ENCODE assay signal across 11 cellular contexts in genomic region chr16:81582655-81583441, GRCh38.
DNase-seq lines count a peak whose midpoint lies in the region; ATAC-seq, FAIRE-seq and TF ChIP-seq lines count a peak whose summit lies in the region.
"Had no signal": no experiment of that assay in that cellular context is flagged by ENCODE, and none has a peak within 500 bp of the region (broad histone marks: within the 10 kb centered on the region; RNA-seq: fewer than 3 reads in every experiment).

No MANE protein-coding gene starts in this region.

- H3K9me3 Mint-ChIP-seq in CD4-positive, alpha-beta T cell = no peaks in the 10 kb centered on the region
- H3K9me3 Mint-ChIP-seq: activated CD4-positive, alpha-beta T cell treated with anti-CD3 and anti-CD28 coated beads, Interleukin-2, amount 10 ng/mL, durations not matched to agents 24 days and 14 days; nephron had no signal

- BruUV-seq in HCT116 (replicated peaks; lab: Mats Ljungman, UMichigan) = no TSS peak
- BruUV-seq in GM12878 (replicated peaks; lab: Mats Ljungman, UMichigan) = no TSS peak

- H3K4me1 ChIP-seq in HCT116 (ENCODE audit: control insufficient read depth in 1 of 2, insufficient read depth in 2 of 2, low read length in 2 of 2) = peaks cover 68 to 88% of the 10 kb centered on the region in 2 experiments
- H3K4me1 ChIP-seq in GM12878 (ENCODE audit: control insufficient read depth, insufficient read depth, low read length) = no peaks in the 10 kb centered on the region
- peaks cover 0 to 13% (median 3%) of the 10 kb centered on the region in 4 donors for H3K4me1 ChIP-seq in sigmoid colon

- TF ChIP-seq EP300 in GM12878 (IDR thresholded peaks at IDR 0.05; ENCODE audit: borderline replicate concordance in 1 of 2, control insufficient read depth in 1 of 2, low read depth in 2 of 2, low read length in 2 of 2) (no peak), sigmoid colon (IDR thresholded peaks at IDR 0.05) (no peak)

- POLR2A ChIA-PET in HCT116 (lab: Charles Lee) (interaction anchor here (0.8 kb wide), 1 partner anchor 19 kb away, joined by 3 read pairs; no protein-coding TSS in a partner anchor), GM12878 (lab: Charles Lee) (no interaction called here)
- POLR2A ChIA-PET in CD4-positive, alpha-beta T cell (lab: Charles Lee) = no interaction called here

- ATAC-seq in HCT116 (no peak), GM12878 (no peak), GM18520 (IDR thresholded peaks at IDR 0.05; ENCODE audit: unreplicated experiment) (no peak), GM18517 (IDR thresholded peaks at IDR 0.05; ENCODE audit: unreplicated experiment) (no peak)
- no peak for ATAC-seq in CD4-positive, alpha-beta T cell (ENCODE audit: poor library complexity)

- H3K36me3 Mint-ChIP-seq in CD4-positive, alpha-beta T cell (ENCODE audit: low read depth) = peaks cover 30% of the 10 kb centered on the region

- H3K4me2 ChIP-seq in HCT116 (ENCODE audit: low read length) = peak overlapping the region; percentile 73
- H3K4me2 ChIP-seq in GM12878 (ENCODE audit: control insufficient read depth, insufficient read depth) = no peak overlapping the region

- FAIRE-seq in GM12878 (lab: Jason Lieb, UNC) = no peak

- intact Hi-C loops in HCT116 (cut with micrococcal nuclease) = no loop called here
- intact Hi-C loops in GM12878 (cut with micrococcal nuclease; ENCODE audit: unreplicated experiment) = no loop called here
- intact Hi-C loops in sigmoid colon (cut with DNase I) = no loop called here
- intact Hi-C loops in CD4-positive, alpha-beta T cell (cut with DNase I, micrococcal nuclease) = no loop called here

- H3K36me3 ChIP-seq in HCT116 (ENCODE audit: control insufficient read depth in 1 of 2, insufficient read depth in 2 of 2, low read length in 2 of 2) (no peaks in the 10 kb centered on the region), GM12878 (ENCODE audit: control insufficient read depth in 2 of 2, insufficient read depth in 2 of 2, low read length in 1 of 2) (peaks cover 0 to 2% of the 10 kb centered on the region in 2 experiments; a peak in 2 of 4 replicates), sigmoid colon (no peaks in the 10 kb centered on the region)

- no peak for TF ChIP-seq RAD21 in HCT116 (IDR thresholded peaks at IDR 0.05; ENCODE audit: low read depth)
- TF ChIP-seq RAD21 in GM12878 (IDR thresholded peaks at IDR 0.05; ENCODE audit: insufficient read depth, low read depth, low read length) = 0 out of 2 replicates have a peak, but pooled peaks have one; percentile 5

- no peak overlapping the region for H2AFZ ChIP-seq in HCT116 (ENCODE audit: low read depth, low read length, poor library complexity, severe bottlenecking)
- no peak overlapping the region for H2AFZ ChIP-seq in GM12878 (ENCODE audit: control insufficient read depth, low read depth, low read length)

- no peak overlapping the region for H3K27ac Mint-ChIP-seq in CD4-positive, alpha-beta T cell
- H3K27ac Mint-ChIP-seq: activated CD4-positive, alpha-beta T cell treated with anti-CD3 and anti-CD28 coated beads, Interleukin-2, amount 10 ng/mL, durations not matched to agents 24 days and 14 days had no signal

- H3K27ac ChIP-seq in HCT116 (ENCODE audit: low read depth, low read length) (peak overlapping the region; percentile 69), GM12878 (ENCODE audit: control insufficient read depth, insufficient read depth) (no peak overlapping the region), sigmoid colon (peak overlapping the region; percentile 27 to 58 (median 38))
- H3K27ac ChIP-seq in CD4-positive, alpha-beta T cell (ENCODE audit: low read depth, low read length) = no peak overlapping the region
- H3K27ac ChIP-seq: HL-60 had no signal

- TF ChIP-seq POLR2A in HCT116 (IDR thresholded peaks at IDR 0.05; ENCODE audit: borderline replicate concordance, extremely low read depth, insufficient read depth, insufficient read length) = no peak
- TF ChIP-seq POLR2A in GM12878 (IDR thresholded peaks at IDR 0.05; ENCODE audit: low read depth, low read length) = no peak
- TF ChIP-seq POLR2A in sigmoid colon (IDR thresholded peaks at IDR 0.05) = no peak

- no peak overlapping the region for H3K4me3 Mint-ChIP-seq in CD4-positive, alpha-beta T cell
- H3K4me3 Mint-ChIP-seq: activated CD4-positive, alpha-beta T cell treated with anti-CD3 and anti-CD28 coated beads, Interleukin-2, amount 10 ng/mL, durations not matched to agents 24 days and 14 days; nephron had no signal

- H3K9ac ChIP-seq in HCT116 (ENCODE audit: low read length) (peak overlapping the region; percentile 56), GM12878 (ENCODE audit: control insufficient read depth, insufficient read depth, low read length) (no peak overlapping the region)

- in situ Hi-C loops in GM12878 (cut with MboI) = no loop called here

- H3K79me2 ChIP-seq in HCT116 (ENCODE audit: insufficient read depth, low read length) (peaks cover 73% of the 10 kb centered on the region), GM12878 (ENCODE audit: control insufficient read depth, insufficient read depth, low read length) (no peaks in the 10 kb centered on the region; the same call in 1 of the 2 replicates)

- SMC1A ChIA-PET in GM12878 (lab: Charles Lee; ENCODE audit: uncharacterized antibody, unreplicated experiment) = no interaction called here

- H3K4me1 Mint-ChIP-seq in CD4-positive, alpha-beta T cell (ENCODE audit: low read depth) = peaks cover 12% of the 10 kb centered on the region
- H3K4me1 Mint-ChIP-seq: activated CD4-positive, alpha-beta T cell treated with anti-CD3 and anti-CD28 coated beads, Interleukin-2, amount 10 ng/mL, durations not matched to agents 24 days and 14 days had no signal

- peak in 2 of 3 experiments; percentile 36 to 42; a peak in 3 of 6 replicates for TF ChIP-seq CTCF in HCT116 (IDR thresholded peaks at IDR 0.05 in 2 of 3, conservative IDR thresholded peaks at IDR 0.05 in 1 of 3; ENCODE audit: borderline replicate concordance in 1 of 3, insufficient read depth in 1 of 3, low read depth in 2 of 3, low read length in 2 of 3)
- 0 out of 6 replicates have a peak, but pooled peaks of 1 of the 3 experiments have one; percentile 0 for TF ChIP-seq CTCF in GM12878 (IDR thresholded peaks at IDR 0.05 in 2 of 3, conservative IDR thresholded peaks at IDR 0.05 in 1 of 3; ENCODE audit: control insufficient read depth in 2 of 3, extremely low read depth in 1 of 3, insufficient read depth in 1 of 3, low read depth in 3 of 3, low read length in 3 of 3)
- no peak for TF ChIP-seq CTCF in sigmoid colon (IDR thresholded peaks at IDR 0.05)
- no peak for TF ChIP-seq CTCF in CD4-positive, alpha-beta T cell (IDR thresholded peaks at IDR 0.05)

- CTCF ChIA-PET in HCT116 (lab: Charles Lee) = interaction anchor here (0.7 to 1.2 kb wide), 3 partner anchors 15 to 114 kb away, joined by 3 to 4 read pairs (median 3); no protein-coding TSS in a partner anchor
- CTCF ChIA-PET in GM12878 (lab: Yijun Ruan, JAX) = interaction anchor here (1.6 kb wide), 1 partner anchor 8 kb away, joined by 3 read pairs; no protein-coding TSS in a partner anchor
- CTCF ChIA-PET in CD4-positive, alpha-beta T cell (lab: Charles Lee) = no interaction called here

- H3K4me3 ChIP-seq in HCT116 (replicated peaks in 1 of 2; ENCODE audit: low read depth in 1 of 2, low read length in 2 of 2) (no peak overlapping the region), GM12878 (no peak overlapping the region), sigmoid colon (no peak overlapping the region)

- H3K27me3 Mint-ChIP-seq in CD4-positive, alpha-beta T cell = no peaks in the 10 kb centered on the region
- H3K27me3 Mint-ChIP-seq: activated CD4-positive, alpha-beta T cell treated with anti-CD3 and anti-CD28 coated beads, Interleukin-2, amount 10 ng/mL, durations not matched to agents 24 days and 14 days had no signal

- no peaks in the 10 kb centered on the region for H4K20me1 ChIP-seq in HCT116 (ENCODE audit: insufficient read depth)
- H4K20me1 ChIP-seq in GM12878 (ENCODE audit: control insufficient read depth, insufficient read depth) = 0 out of 2 replicates have a peak, but pooled peaks cover 3% of the 10 kb centered on the region

- H3K9me3 ChIP-seq in HCT116 (ENCODE audit: control insufficient read depth in 1 of 2, insufficient read depth in 1 of 2, low read depth in 1 of 2, low read length in 2 of 2) (no peaks in the 10 kb centered on the region), GM12878 (replicated peaks; ENCODE audit: control insufficient read depth, insufficient read depth, low read length) (no peaks in the 10 kb centered on the region), sigmoid colon (no peaks in the 10 kb centered on the region)
- H3K9me3 ChIP-seq in CD4-positive, alpha-beta T cell (ENCODE audit: control insufficient read depth, low read length) = no peaks in the 10 kb centered on the region

- no peaks in the 10 kb centered on the region for H3K9me2 ChIP-seq in HCT116 (ENCODE audit: insufficient read depth)

- DNase-seq in HCT116 (ENCODE audit: low read depth, low spot score) = no peak
- DNase-seq in GM12878 (ENCODE audit: low read depth, low spot score) = no peak
- peak; percentile 41 for DNase-seq in hepatic stellate cell (ENCODE audit: low spot score)
- DNase-seq in sigmoid colon = no peak
- no peak for DNase-seq in NCI-H1048 (lab: John Stamatoyannopoulos, UW)
- DNase-seq in CD4-positive, alpha-beta T cell = no peak
- DNase-seq: activated CD4-positive, alpha-beta T cell treated with anti-CD3 and anti-CD28 coated beads, Interleukin-2, amount 10 ng/mL, durations not matched to agents 24 days and 14 days had no signal

- RAD21 ChIA-PET in HCT116 (lab: Charles Lee; ENCODE audit: low non-redundant PET in 1 of 2, low total read pairs in 2 of 2, uncharacterized antibody in 2 of 2, unreplicated experiment in 2 of 2) = no interaction called here
- RAD21 ChIA-PET in GM12878 (lab: Charles Lee; ENCODE audit: unreplicated experiment) = interaction anchor here (0.5 kb wide), 1 partner anchor 164 kb away, joined by 4 read pairs; no protein-coding TSS in a partner anchor

- WGBS in GM12878 (ENCODE audit: insufficient coverage, insufficient replicate concordance, low lambda C conversion rate, missing lambda C conversion rate) = 93% methylated on average over 21 of the region's 21 CpGs
- WGBS in sigmoid colon, 2 donors = 63 to 83% methylated on average over 21 of the region's 21 CpGs

- H3K27me3 ChIP-seq in HCT116 (ENCODE audit: insufficient read depth, low read length) (no peaks in the 10 kb centered on the region), GM12878 (replicated peaks in 1 of 2; ENCODE audit: control insufficient read depth in 2 of 2, insufficient read depth in 2 of 2, low read length in 1 of 2) (no peaks in the 10 kb centered on the region), sigmoid colon (no peaks in the 10 kb centered on the region)
- H3K27me3 ChIP-seq in CD4-positive, alpha-beta T cell (ENCODE audit: control insufficient read depth, insufficient read depth, low read length) = no peaks in the 10 kb centered on the region

TF ChIP-seq in HCT116, 20 proteins besides CTCF, POLR2A, EP300 and RAD21 (continues in another document):
- TF ChIP-seq EGR1 (IDR thresholded peaks at IDR 0.05; ENCODE audit: low read depth) = no peak
- no peak for TF ChIP-seq SP1 (IDR thresholded peaks at IDR 0.05; ENCODE audit: low read depth)
- no peak for TF ChIP-seq FOSL1 (IDR thresholded peaks at IDR 0.05; ENCODE audit: low read depth)

TF ChIP-seq in GM12878, 131 proteins besides CTCF, POLR2A, EP300 and RAD21 (continues in another document):
- no peak for TF ChIP-seq NBN (IDR thresholded peaks at IDR 0.05)
- no peak for TF ChIP-seq JUNB (IDR thresholded peaks at IDR 0.05)

Comparison
In these comparisons a context has a peak if more than half of its experiments do, and no peak if none do; other contexts are left out.
1. H3K27ac ChIP-seq: peak in HCT116 (single experiment) and sigmoid colon (4 of 4); none in GM12878 (single experiment) and CD4-positive, alpha-beta T cell (single experiment).
2. CTCF ChIP-seq: peak in HCT116 (2 of 3); none in sigmoid colon (0 of 4) and CD4-positive, alpha-beta T cell (single experiment).
3. Of the 18 proteins assayed by ChIP-seq in both GM12878 and HCT116: peak only in GM12878: RAD21; only in HCT116: none; in both: none; in neither: 16; mixed calls (peak in some experiments, not most) for 1.